Comparison of ENCODE assay signal across 27 cellular contexts in genomic region chr3:116318370-116318769, GRCh38.
"Had no signal": no experiment of that assay in that cellular context is flagged by ENCODE, and none has a peak within 500 bp of the region (broad histone marks: within the 10 kb centered on the region; RNA-seq: fewer than 3 reads in every experiment).

No MANE protein-coding gene starts in this region.

- H3K4me3 ChIP-seq: ascending aorta, breast epithelium, cardiac muscle cell, coronary artery had no signal

- H3K9me3 ChIP-seq: ascending aorta, breast epithelium had no signal

- H3K27me3 ChIP-seq: ascending aorta, breast epithelium, cardiac muscle cell, dorsolateral prefrontal cortex had no signal

- ATAC-seq: activated CD4-positive, alpha-beta T cell treated with anti-CD3 and anti-CD28 coated beads for 36 hours; activated CD8-positive, alpha-beta memory T cell treated with anti-CD3 and anti-CD28 coated beads, Interleukin-2, amount 10 ng/mL, durations not matched to agents 7 days and 5 days; activated CD8-positive, alpha-beta T cell treated with anti-CD3 and anti-CD28 coated beads, Interleukin-2, amount 10 ng/mL, durations not matched to agents 7 days and 5 days; activated naive CD4-positive, alpha-beta T cell treated with anti-CD3 and anti-CD28 coated beads, Interleukin-2, amount 50 U/mL, for 72 hours; esophagus mucosa had no signal

- DNase-seq: activated CD4-positive, alpha-beta memory T cell treated with anti-CD3 and anti-CD28 coated beads for 36 hours; activated CD4-positive, alpha-beta T cell treated with anti-CD3 and anti-CD28 coated beads for 36 hours; activated CD4-positive, alpha-beta T cell treated with anti-CD3 and anti-CD28 coated beads, Interleukin-2, amount 10 ng/mL, durations not matched to agents 24 days and 14 days; activated CD4-positive, CD25-positive, alpha-beta regulatory T cell; activated CD4-positive, CD25-positive, alpha-beta regulatory T cell treated with anti-CD3 and anti-CD28 coated beads, Interleukin-2, amount 50 U/mL, for 72 hours; activated CD8-positive, alpha-beta memory T cell treated with anti-CD3 and anti-CD28 coated beads, Interleukin-2, amount 10 ng/mL, durations not matched to agents 7 days and 5 days; activated CD8-positive, alpha-beta memory T cell treated with anti-CD3 and anti-CD28 coated beads, Interleukin-2, amount 50 U/mL, for 4 hours; activated CD8-positive, alpha-beta T cell treated with anti-CD3 and anti-CD28 coated beads, Interleukin-2, amount 10 ng/mL, durations not matched to agents 7 days and 5 days; activated gamma-delta T cell; activated naive CD4-positive, alpha-beta T cell; activated naive CD4-positive, alpha-beta T cell treated with anti-CD3 and anti-CD28 coated beads, Interleukin-2, amount 10 ng/mL, durations not matched to agents 7 days and 5 days; activated naive CD8-positive, alpha-beta T cell treated with anti-CD3 and anti-CD28 coated beads, Interleukin-2, amount 10 ng/mL, durations not matched to agents 7 days and 5 days; activated T-cell treated with anti-CD3 and anti-CD28 coated beads, Interleukin-2, amount 50 U/mL, for 1 hour; activated T-cell treated with anti-CD3 and anti-CD28 coated beads, Interleukin-2, amount 50 U/mL, for 48 hours; dorsolateral prefrontal cortex; effector memory CD4-positive, alpha-beta T cell; endodermal cell; foreskin fibroblast; head of caudate nucleus; T-helper 2 cell had no signal

- H3K36me3 ChIP-seq: ascending aorta, breast epithelium, cardiac muscle cell had no signal

- H3K27ac ChIP-seq: ascending aorta, breast epithelium, cardiac muscle cell, coronary artery, dorsolateral prefrontal cortex had no signal

- H3K4me1 ChIP-seq: ascending aorta, breast epithelium had no signal

- FAIRE-seq: frontal cortex had no signal
